10 cellular contexts compared by ENCODE assay signal in the genomic region with DNA sequence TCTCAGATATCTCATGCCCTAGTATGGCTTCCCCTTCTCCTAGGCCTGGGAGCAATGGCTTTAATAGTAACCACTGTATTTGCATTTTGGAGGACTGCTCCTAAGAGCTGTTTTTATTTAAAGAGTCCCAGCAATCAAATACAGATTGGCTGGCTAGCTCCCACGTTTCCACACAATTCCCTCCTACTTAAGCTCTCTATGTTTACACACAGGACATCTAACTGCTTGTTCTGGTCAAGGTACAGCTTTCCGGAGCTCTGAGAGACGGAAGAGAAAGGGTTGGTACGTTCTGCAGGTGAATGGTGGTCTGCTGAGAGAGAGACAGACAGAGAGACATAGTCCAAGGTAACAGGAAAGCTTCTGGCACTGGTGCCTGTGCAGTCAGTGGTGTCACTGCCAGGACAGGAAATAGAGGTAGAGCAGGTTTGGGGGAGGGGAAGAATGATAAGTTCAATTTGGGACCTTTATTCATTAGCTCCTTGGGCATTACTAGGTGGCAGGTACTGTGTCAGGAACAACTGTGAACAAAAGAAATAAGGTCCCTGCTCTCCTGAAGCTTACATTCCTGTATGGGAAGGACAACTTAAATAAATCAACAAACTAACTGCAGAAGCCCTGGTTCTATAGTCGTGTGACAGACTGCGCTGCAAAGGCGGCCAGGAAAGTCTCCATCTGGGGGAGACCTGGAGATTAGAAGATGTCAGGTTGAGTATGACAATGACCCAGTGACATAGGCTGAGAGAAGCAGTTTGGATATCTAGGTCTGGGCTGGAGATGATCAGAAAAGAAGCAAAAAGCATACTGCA. TPM values are rescaled to one million over a fixed set of nuclear protein-coding genes. Genes with fewer than 3 reads are reported as not detected.
DNase-seq lines count a peak whose midpoint lies in the region; ATAC-seq and TF ChIP-seq lines count a peak whose summit lies in the region.
"Had no signal": no experiment of that assay in that cellular context is flagged by ENCODE, and none has a peak within 500 bp of the region (broad histone marks: within the 10 kb centered on the region; RNA-seq: fewer than 3 reads in every experiment).

No MANE protein-coding gene starts in this region.

- intact Hi-C loops in spleen (cut with DNase I; ENCODE audit: low total_unique reads): no loop called here

- no peaks in the 10 kb centered on the region for H3F3A ChIP-seq in SU-DHL-6 (ENCODE audit: insufficient read depth)

- TF ChIP-seq POLR2A in gastroesophageal sphincter (IDR thresholded peaks at IDR 0.05) (no peak), spleen (IDR thresholded peaks at IDR 0.05) (no peak)

- TF ChIP-seq EP300 in gastroesophageal sphincter (IDR thresholded peaks at IDR 0.05): no peak

- 63 to 67% methylated on average over 5 to 7 of the region's 7 CpGs for WGBS in gastroesophageal sphincter (ENCODE audit: low coverage in 1 of 2), 2 donors
- WGBS in spleen, 5 donors: 79 to 88% (median 81%) methylated on average over 7 of the region's 7 CpGs

- H3K4me1 ChIP-seq in gastroesophageal sphincter (peaks cover 0 to 37% (median 10%) of the 10 kb centered on the region in 3 donors), spleen (peaks cover 7 to 43% (median 32%) of the 10 kb centered on the region in 6 donors)

- H3K4me2 ChIP-seq in SU-DHL-6 (ENCODE audit: low read depth, low read length, poor library complexity, severe bottlenecking): no peak overlapping the region

- no peak overlapping the region for H3K9ac ChIP-seq in SU-DHL-6 (ENCODE audit: low read length)

- H4K20me1 ChIP-seq in SU-DHL-6 (ENCODE audit: low read depth, low read length): no peaks in the 10 kb centered on the region

- H3K27ac ChIP-seq in SU-DHL-6 (ENCODE audit: low read depth, low read length) (no peak overlapping the region), gastroesophageal sphincter (peak overlapping the region; percentile 51 to 98 (median 97)), spleen (peak overlapping the region in 3 of 8 donors; percentile 76 to 90 (median 90))

- no peaks in the 10 kb centered on the region for H3K27me3 ChIP-seq in SU-DHL-6 (ENCODE audit: low read length)
- H3K27me3 ChIP-seq in gastroesophageal sphincter: no peaks in the 10 kb centered on the region
- no peaks in the 10 kb centered on the region for H3K27me3 ChIP-seq in spleen (replicated peaks in 1 of 7)

- H3K4me3 ChIP-seq in SU-DHL-6 (ENCODE audit: insufficient read depth, low read length, poor library complexity, severe bottlenecking): no peak overlapping the region
- H3K4me3 ChIP-seq in gastroesophageal sphincter: no peak overlapping the region
- no peak overlapping the region for H3K4me3 ChIP-seq in spleen
- H3K4me3 ChIP-seq: A549 had no signal

- no peaks in the 10 kb centered on the region for H3K9me3 ChIP-seq in SU-DHL-6 (ENCODE audit: insufficient read depth, low read length)
- H3K9me3 ChIP-seq in gastroesophageal sphincter: no peaks in the 10 kb centered on the region
- H3K9me3 ChIP-seq in spleen: no peaks in the 10 kb centered on the region
- H3K9me3 ChIP-seq: A549, thoracic aorta had no signal

- peaks cover 34% of the 10 kb centered on the region for H3K79me2 ChIP-seq in SU-DHL-6 (ENCODE audit: insufficient read depth, low read length)

- no peak for TF ChIP-seq CTCF in SU-DHL-6 (IDR thresholded peaks at IDR 0.05; ENCODE audit: insufficient read depth, low read length, poor library complexity, severe bottlenecking)
- no peak for TF ChIP-seq CTCF in gastroesophageal sphincter (IDR thresholded peaks at IDR 0.05)
- no peak for TF ChIP-seq CTCF in spleen (IDR thresholded peaks at IDR 0.05 in 8 of 11, conservative IDR thresholded peaks at IDR 0.05 in 3 of 11)

- H3K9me2 ChIP-seq in SU-DHL-6 (replicated peaks; ENCODE audit: insufficient read depth, low read length): no peaks in the 10 kb centered on the region

- H3K36me3 ChIP-seq in SU-DHL-6 (ENCODE audit: low read length) (no peaks in the 10 kb centered on the region), gastroesophageal sphincter (no peaks in the 10 kb centered on the region), spleen (no peaks in the 10 kb centered on the region)
- H3K36me3 ChIP-seq: thoracic aorta had no signal

- peak overlapping the region; percentile 38 for H2AFZ ChIP-seq in SU-DHL-6 (ENCODE audit: low read depth, low read length, severe bottlenecking)

- peak; percentile 42 for DNase-seq in NCI-H82 (lab: John Stamatoyannopoulos, UW)
- no peak for DNase-seq in NCI-H82 treated with DMSO at 0.1 percent for 48 hours (lab: John Stamatoyannopoulos, UW; ENCODE audit: unreplicated experiment)
- peak; percentile 31 for DNase-seq in spleen
- no peak for DNase-seq in hippocampal formation (lab: John Stamatoyannopoulos, UW)
- no peak for DNase-seq in NCI-H2107 (lab: John Stamatoyannopoulos, UW)
- DNase-seq in RKO (ENCODE audit: low spot score): no peak

- no peak for ATAC-seq in gastroesophageal sphincter

RNA-seq across cellular contexts. Expression of gene SLC25A33, which starts 1.2 kb away (rescaled TPM):
- total RNA-seq in gastroesophageal sphincter: 10 to 100 TPM in 2 of 4 donors, 1 to 10 TPM in 2; 7.0 to 11.5 (median 10.5) TPM
- 1 to 10 TPM; 2.4 to 4.5 (median 3.3) TPM for total RNA-seq in spleen
- polyA plus RNA-seq in spleen: 1 to 10 TPM; 2.8 to 3.9 (median 3.1) TPM

RNA-seq across cellular contexts. Expression of gene TMEM201, which starts 50.6 kb away (rescaled TPM):
- total RNA-seq in gastroesophageal sphincter (1 to 10 TPM; 4.4 to 9.3 (median 5.5) TPM), spleen (10 to 100 TPM in 1 of 7 donors, 1 to 10 TPM in 6; 5.6 to 11.6 (median 9.1) TPM)
- polyA plus RNA-seq in spleen: 1 to 10 TPM; 2.5 to 5.2 (median 3.0) TPM

Comparison
In these comparisons a context has a peak if more than half of its experiments do, and no peak if none do; other contexts are left out.
1. DNase-seq: peak in NCI-H82 (single experiment) and spleen (single experiment); none in NCI-H82 treated with DMSO at 0.1 percent for 48 hours (single experiment), hippocampal formation (0 of 2), NCI-H2107 (single experiment) and RKO (single experiment).